In the genomic region with DNA sequence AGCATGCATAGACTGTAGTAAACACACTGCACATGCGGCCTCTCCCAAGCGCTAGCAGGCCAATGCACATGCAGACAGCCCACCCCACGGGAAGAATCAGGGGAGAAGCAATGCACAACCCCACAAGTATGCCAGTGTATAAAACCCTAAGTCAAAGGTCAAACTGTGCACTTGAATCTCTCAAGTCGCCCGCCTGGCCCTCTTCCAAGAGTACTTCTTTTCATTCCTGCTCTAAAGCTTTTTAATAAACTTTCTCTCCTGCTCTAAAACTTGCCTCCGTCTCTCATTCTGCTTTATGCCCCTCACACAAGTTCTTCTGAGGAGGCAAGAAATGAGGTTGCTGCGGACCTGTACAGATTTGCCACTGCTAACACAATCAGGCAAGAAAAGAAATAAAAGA, we compare ENCODE assay signal across 20 cellular contexts. TPM values are rescaled to one million over a fixed set of nuclear protein-coding genes. Genes with fewer than 3 reads are reported as not detected.
DNase-seq lines count a peak whose midpoint lies in the region; ATAC-seq and TF ChIP-seq lines count a peak whose summit lies in the region.
"Had no signal": no experiment of that assay in that cellular context is flagged by ENCODE, and none has a peak within 500 bp of the region (broad histone marks: within the 10 kb centered on the region; RNA-seq: fewer than 3 reads in every experiment).

No MANE protein-coding gene starts in this region.

- intact Hi-C loops in left ventricle myocardium inferior (cut with micrococcal nuclease) (loop anchor here (10.0 kb wide), 1 partner anchor 50 kb away; the partner anchor contains the start of gene PTPDC1), cardiac septum (cut with DNase I) (no loop called here), uterus (cut with DNase I; ENCODE audit: low total_unique reads) (no loop called here)

- no peak for DNase-seq in left ventricle myocardium inferior
- no peak for DNase-seq in cardiac septum (ENCODE audit: low spot score)
- peak; percentile 47 for DNase-seq in fibroblast of villous mesenchyme (ENCODE audit: low read depth)
- peak in 1 of 2 donors; percentile 54 for DNase-seq in uterus
- no peak for DNase-seq in DMS153 (lab: John Stamatoyannopoulos, UW)
- DNase-seq: activated CD4-positive, alpha-beta memory T cell treated with anti-CD3 and anti-CD28 coated beads, Interleukin-2, amount 10 ng/mL, durations not matched to agents 7 days and 5 days; activated naive CD8-positive, alpha-beta T cell treated with anti-CD3 and anti-CD28 coated beads, Interleukin-2, amount 10 ng/mL, durations not matched to agents 7 days and 5 days; activated T-cell treated with anti-CD3 and anti-CD28 coated beads, Interleukin-2, amount 50 U/mL, for 48 hours; CD8-positive, alpha-beta T cell; cerebellar nuclear complex; KBM-7; NCI-H1105; NCI-H2171; NCI-H774; SW 1271 had no signal

- H3K4me1 ChIP-seq in left ventricle myocardium inferior: peaks cover 27% of the 10 kb centered on the region
- peaks cover 9% of the 10 kb centered on the region for H3K4me1 ChIP-seq in rectal smooth muscle tissue (ENCODE audit: control insufficient read depth, insufficient read depth, low read length)
- H3K4me1 ChIP-seq in uterus: peaks cover 12 to 21% of the 10 kb centered on the region in 2 donors
- H3K4me1 ChIP-seq: neural progenitor cell had no signal

- H3K9me3 ChIP-seq in left ventricle myocardium inferior (replicated peaks): no peaks in the 10 kb centered on the region
- no peaks in the 10 kb centered on the region for H3K9me3 ChIP-seq in uterus

- H3K9ac ChIP-seq in rectal smooth muscle tissue (ENCODE audit: low read length): no peak overlapping the region
- H3K9ac ChIP-seq: neural progenitor cell had no signal

- H3K27ac ChIP-seq in left ventricle myocardium inferior (replicated peaks) (peak overlapping the region; percentile 75), rectal smooth muscle tissue (ENCODE audit: low read depth, low read length) (peak overlapping the region; percentile 67), uterus (peak overlapping the region; percentile 94 to 95)
- H3K27ac ChIP-seq: neural progenitor cell had no signal

- H3K36me3 ChIP-seq in left ventricle myocardium inferior (no peaks in the 10 kb centered on the region), rectal smooth muscle tissue (ENCODE audit: control insufficient read depth, insufficient read depth, low read length) (no peaks in the 10 kb centered on the region), uterus (no peaks in the 10 kb centered on the region)
- H3K36me3 ChIP-seq: neural progenitor cell had no signal

- ATAC-seq in HG03520 (IDR thresholded peaks at IDR 0.05; ENCODE audit: unreplicated experiment) (no peak), GM21526 (IDR thresholded peaks at IDR 0.05; ENCODE audit: low FRiP score, unreplicated experiment) (no peak)
- ATAC-seq: CD8-positive, alpha-beta T cell had no signal

- TF ChIP-seq CTCF in left ventricle myocardium inferior (IDR thresholded peaks at IDR 0.05; ENCODE audit: borderline replicate concordance) (no peak), fibroblast of villous mesenchyme (IDR thresholded peaks at IDR 0.05; ENCODE audit: insufficient read depth, low read depth, low read length) (no peak), uterus (IDR thresholded peaks at IDR 0.05) (no peak)

- H3K4me3 ChIP-seq in left ventricle myocardium inferior (no peak overlapping the region), fibroblast of villous mesenchyme (ENCODE audit: low read depth, low read length) (no peak overlapping the region), rectal smooth muscle tissue (ENCODE audit: low read length) (no peak overlapping the region), uterus (no peak overlapping the region)
- H3K4me3 ChIP-seq: neural progenitor cell, skin epidermis had no signal

- TF ChIP-seq POLR2A in uterus (IDR thresholded peaks at IDR 0.05): no peak

- H3K27me3 ChIP-seq in left ventricle myocardium inferior (ENCODE audit: low read depth) (no peaks in the 10 kb centered on the region), rectal smooth muscle tissue (ENCODE audit: control insufficient read depth, insufficient read depth, low read length) (no peaks in the 10 kb centered on the region), uterus (no peaks in the 10 kb centered on the region)
- H3K27me3 ChIP-seq: neural progenitor cell had no signal

RNA-seq across cellular contexts. Expression of gene PTPDC1, which starts 50.4 kb away (rescaled TPM):
- total RNA-seq in left ventricle myocardium inferior (7.9 TPM), cardiac septum (14.0 TPM), fibroblast of villous mesenchyme (7.8 and 11.9 TPM in 2 replicates), uterus (10 to 100 TPM in 3 of 4 donors, 1 to 10 TPM in 1; 5.9 to 21.6 (median 14.9) TPM)
